8 cellular contexts compared by ENCODE assay signal in genomic region chr3:128993461-128994172, GRCh38. TPM values are rescaled to one million over a fixed set of nuclear protein-coding genes. Genes with fewer than 3 reads are reported as not detected.
DNase-seq lines count a peak whose midpoint lies in the region; ATAC-seq and TF ChIP-seq lines count a peak whose summit lies in the region.

TSS of gene CFAP92 (minus strand) at chr3:128994076. CDS start at chr3:128993304, 772 bp downstream.

- H3K4me1 Mint-ChIP-seq in stimulated activated naive CD8-positive, alpha-beta T cell treated with anti-CD3 and anti-CD28 coated beads, Interleukin-15, Interleukin-2, amounts not matched to agents 100 ng/mL and 50 ng/mL, for 24 hours (ENCODE audit: low read depth): peaks cover 24% of the 10 kb centered on the region

- POLR2A ChIA-PET in Panc1 (lab: Charles Lee): interaction anchor here (0.6 to 1.4 kb wide), 5 partner anchors 22 to 322 kb away, joined by 3 to 4 read pairs (median 4); a partner anchor contains a TSS

- no peaks in the 10 kb centered on the region for H3K9me3 Mint-ChIP-seq in stimulated activated naive CD8-positive, alpha-beta T cell treated with anti-CD3 and anti-CD28 coated beads, Interleukin-15, Interleukin-2, amounts not matched to agents 100 ng/mL and 50 ng/mL, for 24 hours

- DNase-seq in C1 segment of cervical spinal cord (lab: John Stamatoyannopoulos, UW): peak in 11 of 14 donors; percentile 15 to 89 (median 31)
- DNase-seq in GM20000 (ENCODE audit: low spot score): peak; percentile 94
- DNase-seq in HuH-7.5 (ENCODE audit: low spot score): peak; percentile 93
- DNase-seq in Panc1 (ENCODE audit: low read depth, low spot score): no peak
- peak; percentile 88 for DNase-seq in activated effector memory CD4-positive, alpha-beta T cell treated with Interleukin-2 at 50 U/mL for 16 hours
- peak; percentile 36 to 67 for DNase-seq in foreskin keratinocyte

- no peaks in the 10 kb centered on the region for H3K4me1 ChIP-seq in Panc1 (ENCODE audit: control insufficient read depth, insufficient read depth, low read length)
- H3K4me1 ChIP-seq in foreskin keratinocyte: peaks cover 11% of the 10 kb centered on the region
- peaks cover 52% of the 10 kb centered on the region for H3K4me1 ChIP-seq in neuron (ENCODE audit: insufficient read depth, low read length)

- in situ Hi-C loops in Panc1 (cut with HindIII; ENCODE audit: low pct_unique_long_range_greater_than_20kb, low sequenced_read_pairs): loop anchor here (10.0 kb wide), 1 partner anchor 131 kb away; the partner anchor contains the start of gene RAB43

- intact Hi-C loops in Panc1 (cut with micrococcal nuclease; ENCODE audit: unreplicated experiment): no loop called here

- H3K27ac ChIP-seq in Panc1 (ENCODE audit: low read length) (no peak within 1 kb of the TSS), foreskin keratinocyte (no peak within 1 kb of the TSS)

- peak within 1 kb of the TSS; percentile 15 for H2AFZ ChIP-seq in neuron (ENCODE audit: low read depth, low read length)

- no peaks in the 10 kb centered on the region for H3K36me3 Mint-ChIP-seq in stimulated activated naive CD8-positive, alpha-beta T cell treated with anti-CD3 and anti-CD28 coated beads, Interleukin-15, Interleukin-2, amounts not matched to agents 100 ng/mL and 50 ng/mL, for 24 hours (ENCODE audit: low read depth)

- H3K27me3 Mint-ChIP-seq in stimulated activated naive CD8-positive, alpha-beta T cell treated with anti-CD3 and anti-CD28 coated beads, Interleukin-15, Interleukin-2, amounts not matched to agents 100 ng/mL and 50 ng/mL, for 24 hours: no peaks in the 10 kb centered on the region

- ATAC-seq in Panc1 (peak; percentile 97), foreskin keratinocyte (peak; percentile 96)

- peak within 1 kb of the TSS; percentile 37 to 44 for H3K4me3 ChIP-seq in Panc1 (ENCODE audit: low read depth in 2 of 2, low read length in 2 of 2)
- peak within 1 kb of the TSS; percentile 55 for H3K4me3 ChIP-seq in neuron (ENCODE audit: low read length)

- no TSS peak for BruUV-seq in Panc1 (replicated peaks; lab: Mats Ljungman, UMichigan)

- TF ChIP-seq CTCF in GM20000 (IDR thresholded peaks at IDR 0.05; ENCODE audit: extremely low read depth, missing control alignments) (no peak), Panc1 (IDR thresholded peaks at IDR 0.05) (no peak), foreskin keratinocyte (conservative IDR thresholded peaks at IDR 0.05) (peak; percentile 34)

- H3K27me3 ChIP-seq in Panc1 (ENCODE audit: control insufficient read depth, insufficient read depth, low read length): no peaks in the 10 kb centered on the region
- peaks cover 20% of the 10 kb centered on the region for H3K27me3 ChIP-seq in foreskin keratinocyte
- no peaks in the 10 kb centered on the region for H3K27me3 ChIP-seq in neuron (ENCODE audit: insufficient read depth, low read length)

- no peaks in the 10 kb centered on the region for H3K36me3 ChIP-seq in Panc1 (ENCODE audit: control insufficient read depth, insufficient read depth, low read length)
- peaks cover 2% of the 10 kb centered on the region for H3K36me3 ChIP-seq in neuron (ENCODE audit: insufficient read depth, low read length)

- CTCF ChIA-PET in Panc1 (lab: Charles Lee): interaction anchor here (1.0 to 1.3 kb wide), 2 partner anchors 23 to 59 kb away, joined by 3 to 8 read pairs; no protein-coding TSS in a partner anchor

- peak within 1 kb of the TSS; percentile 8 for H3K27ac Mint-ChIP-seq in stimulated activated naive CD8-positive, alpha-beta T cell treated with anti-CD3 and anti-CD28 coated beads, Interleukin-15, Interleukin-2, amounts not matched to agents 100 ng/mL and 50 ng/mL, for 24 hours

- no peaks in the 10 kb centered on the region for H3K9me3 ChIP-seq in Panc1 (ENCODE audit: control insufficient read depth, insufficient read depth, low read depth, low read length)
- no peaks in the 10 kb centered on the region for H3K9me3 ChIP-seq in neuron (ENCODE audit: low read length)

- H3K4me3 Mint-ChIP-seq in stimulated activated naive CD8-positive, alpha-beta T cell treated with anti-CD3 and anti-CD28 coated beads, Interleukin-15, Interleukin-2, amounts not matched to agents 100 ng/mL and 50 ng/mL, for 24 hours: peak within 1 kb of the TSS; percentile 52

RNA-seq across cellular contexts. Expression of gene CFAP92, which starts in this region (rescaled TPM):
- total RNA-seq in Panc1 (2021; ENCODE audit: unreplicated experiment): 0.18 TPM
- polyA plus RNA-seq in Panc1 (2012; ENCODE audit: insufficient read length): 0.42 TPM
- 0.28 and 0.41 TPM in 2 replicates for total RNA-seq in foreskin keratinocyte
- polyA plus RNA-seq in foreskin keratinocyte: 0.22 and 0.31 TPM in 2 replicates

Comparison
In these comparisons a context has a peak if more than half of its experiments do, and no peak if none do; other contexts are left out.
1. Peak in ATAC-seq and H3K4me3 ChIP-seq in Panc1; RNA of the gene not detected or under 1 TPM.
2. Peak in DNase-seq and ATAC-seq in foreskin keratinocyte; RNA of the gene not detected or under 1 TPM.